In the genomic region with DNA sequence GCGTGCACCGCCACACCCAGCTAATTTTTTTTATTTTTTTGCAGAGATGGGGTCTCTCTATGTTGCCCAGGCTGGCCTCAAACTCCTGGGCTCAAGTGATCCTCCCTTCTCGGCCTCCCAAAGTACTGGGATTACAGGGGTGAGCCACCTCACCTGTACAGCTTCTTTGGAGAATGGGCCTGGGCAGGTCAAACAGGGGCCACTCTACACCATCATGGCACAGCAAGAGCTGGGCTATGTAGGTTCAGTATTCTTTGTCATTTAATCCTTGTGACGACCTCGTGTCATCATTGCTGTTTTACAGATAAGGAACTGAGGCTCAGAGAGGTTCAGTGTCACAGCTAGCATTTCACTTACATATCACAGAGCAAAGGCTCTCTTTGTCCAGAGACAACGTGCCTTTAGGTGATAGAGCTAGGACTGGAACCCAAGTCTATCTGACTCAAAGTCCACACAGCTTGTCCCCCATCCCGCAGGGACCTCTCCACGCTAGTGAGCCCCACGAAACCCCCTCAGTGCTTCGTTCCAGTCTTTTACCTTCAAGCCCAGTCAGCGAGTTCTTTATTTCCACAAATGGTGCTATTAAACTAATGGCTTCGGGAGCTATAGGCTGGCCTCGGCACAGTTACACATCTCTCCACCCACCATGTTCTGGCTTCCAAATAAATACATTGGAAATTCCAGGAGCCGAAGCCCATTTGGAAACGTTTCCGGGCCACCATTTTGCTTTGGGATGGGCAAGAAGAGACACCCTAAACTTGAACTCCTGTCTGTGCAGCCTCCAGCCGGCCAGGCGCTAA, we compare ENCODE assay signal across 8 cellular contexts. TPM values are rescaled to one million over a fixed set of nuclear protein-coding genes. Genes with fewer than 3 reads are reported as not detected.
DNase-seq lines count a peak whose midpoint lies in the region; ATAC-seq and TF ChIP-seq lines count a peak whose summit lies in the region.

No MANE protein-coding gene starts in this region.

- peak overlapping the region; percentile 82 for H3K4me3 Mint-ChIP-seq in activated CD4-positive, alpha-beta T cell treated with anti-CD3 and anti-CD28 coated beads, Interleukin-2, amount 10 ng/mL, durations not matched to agents 24 days and 14 days
- peak overlapping the region; percentile 88 for H3K4me3 Mint-ChIP-seq in T-helper 2 cell treated with Interferon-gamma antibody and Interleukin-4, amounts not matched to agents 5 μg/mL and 100 μg/mL, for 36 hours
- H3K4me3 Mint-ChIP-seq in immature natural killer cell, result peak overlapping the region; percentile 79 to 91 (median 83)

- H3K27me3 Mint-ChIP-seq in activated CD4-positive, alpha-beta T cell treated with anti-CD3 and anti-CD28 coated beads, Interleukin-2, amount 10 ng/mL, durations not matched to agents 24 days and 14 days, result peaks cover 9% of the 10 kb centered on the region
- H3K27me3 Mint-ChIP-seq in T-helper 2 cell treated with Interferon-gamma antibody and Interleukin-4, amounts not matched to agents 5 μg/mL and 100 μg/mL, for 36 hours (ENCODE audit: low read depth), result no peaks in the 10 kb centered on the region
- H3K27me3 Mint-ChIP-seq in immature natural killer cell (ENCODE audit: low read depth in 3 of 3), result peaks cover 12 to 17% (median 16%) of the 10 kb centered on the region in 3 donors

- intact Hi-C loops in activated CD4-positive, alpha-beta T cell treated with anti-CD3 and anti-CD28 coated beads, Interleukin-2, amount 10 ng/mL, durations not matched to agents 24 days and 14 days (cut with micrococcal nuclease), result loop anchor here (1.0 to 2.0 kb wide), 9 partner anchors 20 to 498 kb away; partner anchors contain the start of gene MED13L
- intact Hi-C loops in stomach (cut with DNase I; ENCODE audit: low total_unique reads), result no loop called here

- TF ChIP-seq EP300 in stomach (IDR thresholded peaks at IDR 0.05), result no peak

- peaks cover 37% of the 10 kb centered on the region for H3K4me1 Mint-ChIP-seq in activated CD4-positive, alpha-beta T cell treated with anti-CD3 and anti-CD28 coated beads, Interleukin-2, amount 10 ng/mL, durations not matched to agents 24 days and 14 days
- peaks cover 35% of the 10 kb centered on the region for H3K4me1 Mint-ChIP-seq in T-helper 2 cell treated with Interferon-gamma antibody and Interleukin-4, amounts not matched to agents 5 μg/mL and 100 μg/mL, for 36 hours (ENCODE audit: low read depth)
- H3K4me1 Mint-ChIP-seq in immature natural killer cell, result peaks cover 21 to 25% of the 10 kb centered on the region in 2 donors

- H3K4me1 ChIP-seq in stomach, result peaks cover 0 to 23% (median 12%) of the 10 kb centered on the region in 4 donors

- peaks cover 0 to 8% (median 1%) of the 10 kb centered on the region in 4 donors for H3K9me3 ChIP-seq in stomach

- peak overlapping the region; percentile 97 for H3K27ac Mint-ChIP-seq in activated CD4-positive, alpha-beta T cell treated with anti-CD3 and anti-CD28 coated beads, Interleukin-2, amount 10 ng/mL, durations not matched to agents 24 days and 14 days
- H3K27ac Mint-ChIP-seq in T-helper 2 cell treated with Interferon-gamma antibody and Interleukin-4, amounts not matched to agents 5 μg/mL and 100 μg/mL, for 36 hours, result peak overlapping the region; percentile 99
- H3K27ac Mint-ChIP-seq in immature natural killer cell, result peak overlapping the region; percentile 28 to 96 (median 88)

- H3K36me3 ChIP-seq in stomach, result no peaks in the 10 kb centered on the region

- DNase-seq in activated CD4-positive, alpha-beta T cell treated with anti-CD3 and anti-CD28 coated beads, Interleukin-2, amount 10 ng/mL, durations not matched to agents 24 days and 14 days, result no peak
- DNase-seq in activated CD4-positive, alpha-beta T cell treated with anti-CD3 and anti-CD28 coated beads for 48 hours, result no peak
- DNase-seq in T-helper 2 cell treated with Interferon-gamma antibody and Interleukin-4, amounts not matched to agents 5 μg/mL and 100 μg/mL, for 36 hours (ENCODE audit: low spot score), result no peak
- no peak for DNase-seq in immature natural killer cell
- DNase-seq in stomach, result no peak
- no peak for DNase-seq in activated gamma-delta T cell (lab: John Stamatoyannopoulos, UW)
- no peak for DNase-seq in COR-L47 (lab: John Stamatoyannopoulos, UW)

- TF ChIP-seq POLR2A in stomach (IDR thresholded peaks at IDR 0.05), result no peak

- H3K27ac ChIP-seq in stomach, result peak overlapping the region in 4 of 5 donors; percentile 54 to 80 (median 70)

- peak overlapping the region in 1 of 4 donors; percentile 14 for H3K4me3 ChIP-seq in stomach

- peaks cover 9% of the 10 kb centered on the region for H3K36me3 Mint-ChIP-seq in activated CD4-positive, alpha-beta T cell treated with anti-CD3 and anti-CD28 coated beads, Interleukin-2, amount 10 ng/mL, durations not matched to agents 24 days and 14 days (ENCODE audit: low read depth)
- peaks cover 14% of the 10 kb centered on the region for H3K36me3 Mint-ChIP-seq in T-helper 2 cell treated with Interferon-gamma antibody and Interleukin-4, amounts not matched to agents 5 μg/mL and 100 μg/mL, for 36 hours (ENCODE audit: low read depth)
- peaks cover 0 to 2% (median 1%) of the 10 kb centered on the region in 3 donors for H3K36me3 Mint-ChIP-seq in immature natural killer cell

- TF ChIP-seq CTCF in stomach (IDR thresholded peaks at IDR 0.05), result no peak

- WGBS in stomach, 5 donors, result 89 to 92% (median 91%) methylated on average over 18 of the region's 18 CpGs

- peaks cover 6% of the 10 kb centered on the region for H3K9me3 Mint-ChIP-seq in activated CD4-positive, alpha-beta T cell treated with anti-CD3 and anti-CD28 coated beads, Interleukin-2, amount 10 ng/mL, durations not matched to agents 24 days and 14 days
- H3K9me3 Mint-ChIP-seq in T-helper 2 cell treated with Interferon-gamma antibody and Interleukin-4, amounts not matched to agents 5 μg/mL and 100 μg/mL, for 36 hours, result peaks cover 6% of the 10 kb centered on the region
- H3K9me3 Mint-ChIP-seq in immature natural killer cell, result peaks cover 0 to 4% (median 2%) of the 10 kb centered on the region in 6 donors

- no peak for ATAC-seq in HG03469 (IDR thresholded peaks at IDR 0.05; ENCODE audit: unreplicated experiment)

- no peaks in the 10 kb centered on the region for H3K27me3 ChIP-seq in stomach

RNA-seq across cellular contexts. Expression of gene MAP1LC3B2, which starts 0.7 kb away (rescaled TPM):
- total RNA-seq in activated CD4-positive, alpha-beta T cell treated with anti-CD3 and anti-CD28 coated beads, Interleukin-2, amount 10 ng/mL, durations not matched to agents 24 days and 14 days, result 0.68 TPM in 1 of 2 replicates, not detected in the other
- polyA plus RNA-seq in immature natural killer cell (10 to 100 TPM in 1 of 3 donors, 1 to 10 TPM in 2; 2.4 to 11.3 (median 9.8) TPM), stomach (1 to 10 TPM in 2 of 3 donors, not detected in 1; 1.9 to 2.4 TPM)
- 10 to 100 TPM in 1 of 5 donors, 1 to 10 TPM in 3, not detected in 1; 1.3 to 16.9 (median 3.4) TPM for total RNA-seq in stomach
